ENCODE assay signal across 11 cellular contexts in the genomic region with DNA sequence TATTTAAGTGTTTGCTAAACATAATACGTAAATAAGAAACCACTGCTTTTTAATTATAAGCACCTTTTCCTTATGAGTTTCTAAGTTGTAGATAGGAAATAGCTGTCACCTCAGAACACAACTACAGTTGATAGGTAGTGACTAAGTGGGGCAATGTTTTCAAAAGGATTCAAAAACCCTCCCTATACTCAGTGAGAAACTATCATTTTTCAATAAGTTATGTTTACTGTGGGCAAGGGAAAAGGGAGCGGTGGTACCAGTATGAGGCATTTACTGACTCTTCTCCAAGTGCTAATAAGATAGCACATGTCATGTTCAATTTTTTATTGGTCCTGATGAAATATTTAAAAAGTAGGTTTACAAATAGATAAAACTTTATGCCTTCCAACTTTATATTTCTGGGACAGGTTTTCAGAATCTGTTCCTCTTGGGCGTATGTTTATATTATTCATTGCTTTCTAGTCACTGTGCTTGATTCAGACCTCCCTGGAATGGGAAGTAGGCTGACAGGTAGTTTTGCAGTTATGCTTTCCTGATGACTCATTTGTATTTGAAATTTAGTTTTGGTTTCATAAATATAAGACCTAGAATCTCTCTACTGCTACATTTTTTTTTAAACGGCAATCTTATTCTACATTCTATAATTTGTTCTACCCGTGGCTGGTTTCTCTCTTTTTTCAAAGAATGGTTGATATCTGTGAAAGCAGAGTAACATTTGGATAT.
DNase-seq lines count a peak whose midpoint lies in the region; ATAC-seq, FAIRE-seq and TF ChIP-seq lines count a peak whose summit lies in the region.
"Had no signal": no experiment of that assay in that cellular context is flagged by ENCODE, and none has a peak within 500 bp of the region (broad histone marks: within the 10 kb centered on the region; RNA-seq: fewer than 3 reads in every experiment).

No MANE protein-coding gene starts in this region.

- POLR2A ChIA-PET in A549 (lab: Yijun Ruan, JAX) = no interaction called here

- no peak for TF ChIP-seq RAD21 in A549 (conservative IDR thresholded peaks at IDR 0.05 in 1 of 2, IDR thresholded peaks at IDR 0.05 in 1 of 2)

- DNase-seq in A549 (ENCODE audit: low read depth in 1 of 2, low spot score in 1 of 2) (no peak), GM19238 (ENCODE audit: insufficient read length, low spot score) (peak; percentile 6), M059J (ENCODE audit: low read depth) (peak; percentile 42), kidney glomerular epithelial cell (lab: John Stamatoyannopoulos, UW) (no peak), lower leg skin (ENCODE audit: low spot score in 2 of 2) (no peak), HUDEP-2 (lab: John Stamatoyannopoulos, UW; ENCODE audit: unreplicated experiment in 76 of 76) (no peak)
- DNase-seq in stimulated activated CD8-positive, alpha-beta memory T cell treated with anti-CD3 and anti-CD28 coated beads, Interleukin-4, amount 100 ng/mL, for 48 hours = no peak
- DNase-seq: activated CD4-positive, alpha-beta T cell treated with anti-CD3 and anti-CD28 coated beads, Interleukin-2, amount 10 ng/mL, durations not matched to agents 7 days and 5 days; thyroid gland had no signal

- 55% methylated on average over 5 of the region's 5 CpGs for WGBS in A549 (ENCODE audit: missing lambda C conversion rate)
- WGBS in lower leg skin, 2 donors = 52 to 53% methylated on average over 5 of the region's 5 CpGs

- 0 out of 3 replicates have a peak overlapping the region, but pooled peaks have one; percentile 14 for H3K4me2 ChIP-seq in A549
- H3K4me2 ChIP-seq: BLaER1 had no signal

- no peak overlapping the region for H3K4me3 ChIP-seq in A549
- H3K4me3 ChIP-seq in lower leg skin (ENCODE audit: low read depth, poor library complexity, severe bottlenecking) = no peak overlapping the region
- H3K4me3 ChIP-seq: BLaER1, thyroid gland had no signal

- TF ChIP-seq CTCF in A549 (IDR thresholded peaks at IDR 0.05) (no peak), lower leg skin (IDR thresholded peaks at IDR 0.05) (no peak)

- no peak for FAIRE-seq in A549 (lab: Jason Lieb, UNC)

- ATAC-seq in A549 = no peak
- peak; percentile 91 for ATAC-seq in HG02798 (IDR thresholded peaks at IDR 0.05; ENCODE audit: poor library complexity, unreplicated experiment)

- TF ChIP-seq POLR2A in A549 (IDR thresholded peaks at IDR 0.05; ENCODE audit: low read length) (no peak), lower leg skin (IDR thresholded peaks at IDR 0.05) (no peak)

- CTCF ChIA-PET in A549 (lab: Yijun Ruan, JAX) = no interaction called here

- TF ChIP-seq EP300 in A549 (IDR thresholded peaks at IDR 0.05) = no peak

- H3K9me3 ChIP-seq in A549 = no peaks in the 10 kb centered on the region
- H3K9me3 ChIP-seq: BLaER1, thyroid gland had no signal

- peaks cover 5% of the 10 kb centered on the region; the same call in 1 of the 3 replicates for H3K4me1 ChIP-seq in A549
- H3K4me1 ChIP-seq: BLaER1 had no signal

- H3K27ac ChIP-seq in A549 = no peak overlapping the region
- H3K27ac ChIP-seq: BLaER1, thyroid gland had no signal

- intact Hi-C loops in lower leg skin (cut with DNase I; ENCODE audit: low total_unique reads) = no loop called here

TF ChIP-seq in A549, 52 proteins besides CTCF, POLR2A, EP300 and RAD21:
- TF ChIP-seq POLR2AphosphoS2 (conservative IDR thresholded peaks at IDR 0.05; ENCODE audit: low read length) (no peak), MYC (IDR thresholded peaks at IDR 0.05; ENCODE audit: borderline replicate concordance, low read length) (no peak), TFCP2L1 (CRISPR knock-in tag; IDR thresholded peaks at IDR 0.05) (no peak), FOSL2 (IDR thresholded peaks at IDR 0.05) (no peak), FOSL2 (CRISPR knock-in tag; IDR thresholded peaks at IDR 0.05) (no peak), JUN (IDR thresholded peaks at IDR 0.05) (no peak), EHMT2 (IDR thresholded peaks at IDR 0.05; ENCODE audit: low read depth) (no peak), ZNF302 (CRISPR knock-in tag; IDR thresholded peaks at IDR 0.05) (no peak), FOXS1 (CRISPR knock-in tag; IDR thresholded peaks at IDR 0.05) (no peak), FOSB (CRISPR knock-in tag; IDR thresholded peaks at IDR 0.05) (no peak), CBX8 (IDR thresholded peaks at IDR 0.05) (no peak), GATA3 (IDR thresholded peaks at IDR 0.05; ENCODE audit: borderline replicate concordance) (no peak), HOXB13 (CRISPR knock-in tag; IDR thresholded peaks at IDR 0.05; ENCODE audit: low read depth) (no peak), NFE2L2 (conservative IDR thresholded peaks at IDR 0.05; ENCODE audit: low read length) (no peak), TP53 (CRISPR knock-in tag; IDR thresholded peaks at IDR 0.05) (no peak), BHLHE40 (IDR thresholded peaks at IDR 0.05; ENCODE audit: low read depth, low read length) (no peak), MAZ (IDR thresholded peaks at IDR 0.05; ENCODE audit: borderline replicate concordance, low read depth, low read length) (no peak), RARB (CRISPR knock-in tag; IDR thresholded peaks at IDR 0.05) (no peak)
- TF ChIP-seq, protein P1, sequence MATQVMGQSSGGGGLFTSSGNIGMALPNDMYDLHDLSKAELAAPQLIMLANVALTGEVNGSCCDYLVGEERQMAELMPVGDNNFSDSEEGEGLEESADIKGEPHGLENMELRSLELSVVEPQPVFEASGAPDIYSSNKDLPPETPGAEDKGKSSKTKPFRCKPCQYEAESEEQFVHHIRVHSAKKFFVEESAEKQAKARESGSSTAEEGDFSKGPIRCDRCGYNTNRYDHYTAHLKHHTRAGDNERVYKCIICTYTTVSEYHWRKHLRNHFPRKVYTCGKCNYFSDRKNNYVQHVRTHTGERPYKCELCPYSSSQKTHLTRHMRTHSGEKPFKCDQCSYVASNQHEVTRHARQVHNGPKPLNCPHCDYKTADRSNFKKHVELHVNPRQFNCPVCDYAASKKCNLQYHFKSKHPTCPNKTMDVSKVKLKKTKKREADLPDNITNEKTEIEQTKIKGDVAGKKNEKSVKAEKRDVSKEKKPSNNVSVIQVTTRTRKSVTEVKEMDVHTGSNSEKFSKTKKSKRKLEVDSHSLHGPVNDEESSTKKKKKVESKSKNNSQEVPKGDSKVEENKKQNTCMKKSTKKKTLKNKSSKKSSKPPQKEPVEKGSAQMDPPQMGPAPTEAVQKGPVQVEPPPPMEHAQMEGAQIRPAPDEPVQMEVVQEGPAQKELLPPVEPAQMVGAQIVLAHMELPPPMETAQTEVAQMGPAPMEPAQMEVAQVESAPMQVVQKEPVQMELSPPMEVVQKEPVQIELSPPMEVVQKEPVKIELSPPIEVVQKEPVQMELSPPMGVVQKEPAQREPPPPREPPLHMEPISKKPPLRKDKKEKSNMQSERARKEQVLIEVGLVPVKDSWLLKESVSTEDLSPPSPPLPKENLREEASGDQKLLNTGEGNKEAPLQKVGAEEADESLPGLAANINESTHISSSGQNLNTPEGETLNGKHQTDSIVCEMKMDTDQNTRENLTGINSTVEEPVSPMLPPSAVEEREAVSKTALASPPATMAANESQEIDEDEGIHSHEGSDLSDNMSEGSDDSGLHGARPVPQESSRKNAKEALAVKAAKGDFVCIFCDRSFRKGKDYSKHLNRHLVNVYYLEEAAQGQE (IDR thresholded peaks at IDR 0.05) = no peak
- TF ChIP-seq, protein P2, sequence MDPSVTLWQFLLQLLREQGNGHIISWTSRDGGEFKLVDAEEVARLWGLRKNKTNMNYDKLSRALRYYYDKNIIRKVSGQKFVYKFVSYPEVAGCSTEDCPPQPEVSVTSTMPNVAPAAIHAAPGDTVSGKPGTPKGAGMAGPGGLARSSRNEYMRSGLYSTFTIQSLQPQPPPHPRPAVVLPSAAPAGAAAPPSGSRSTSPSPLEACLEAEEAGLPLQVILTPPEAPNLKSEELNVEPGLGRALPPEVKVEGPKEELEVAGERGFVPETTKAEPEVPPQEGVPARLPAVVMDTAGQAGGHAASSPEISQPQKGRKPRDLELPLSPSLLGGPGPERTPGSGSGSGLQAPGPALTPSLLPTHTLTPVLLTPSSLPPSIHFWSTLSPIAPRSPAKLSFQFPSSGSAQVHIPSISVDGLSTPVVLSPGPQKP (IDR thresholded peaks at IDR 0.05; ENCODE audit: low read depth, low read length) = no peak

Comparison
In these comparisons a context has a peak if more than half of its experiments do, and no peak if none do; other contexts are left out.
1. DNase-seq: peak in GM19238 (single experiment) and M059J (single experiment); none in A549 (0 of 2), kidney glomerular epithelial cell (single experiment), lower leg skin (0 of 2), stimulated activated CD8-positive, alpha-beta memory T cell treated with anti-CD3 and anti-CD28 coated beads, Interleukin-4, amount 100 ng/mL, for 48 hours (single experiment) and HUDEP-2 (0 of 76).